ENCODE assay signal across 9 cellular contexts in the genomic region with DNA sequence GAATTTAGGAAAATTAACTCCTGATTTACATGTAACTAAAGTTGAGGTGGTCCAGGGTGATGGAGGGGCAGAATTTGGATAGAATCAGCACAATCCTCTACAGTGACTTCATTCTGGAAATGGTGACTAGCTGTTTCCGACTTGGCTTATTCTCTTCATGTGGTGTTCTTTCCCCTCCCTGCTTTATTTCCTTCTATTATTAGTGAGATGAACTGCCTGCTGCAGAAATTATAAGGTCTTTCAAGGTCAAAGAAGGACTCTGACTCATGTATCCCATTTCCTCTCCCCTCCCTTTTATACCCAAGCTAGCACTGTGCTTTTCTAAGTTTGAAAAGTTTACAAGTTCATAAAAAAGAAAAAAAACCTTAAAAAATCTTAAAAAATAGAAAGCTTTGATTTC. TPM values are rescaled to one million over a fixed set of nuclear protein-coding genes. Genes with fewer than 3 reads are reported as not detected.
DNase-seq lines count a peak whose midpoint lies in the region; ATAC-seq and TF ChIP-seq lines count a peak whose summit lies in the region.
"Had no signal": no experiment of that assay in that cellular context is flagged by ENCODE, and none has a peak within 500 bp of the region (broad histone marks: within the 10 kb centered on the region; RNA-seq: fewer than 3 reads in every experiment).

No MANE protein-coding gene starts in this region.

- DNase-seq in AG20443 (ENCODE audit: low spot score) (peak; percentile 45), SK-N-MC (ENCODE audit: low read depth, low spot score) (no peak), fibroblast of mammary gland (ENCODE audit: low read depth) (peak; percentile 84), psoas muscle (no peak), WTC11 (ENCODE audit: low spot score) (no peak), ovary (no peak)
- DNase-seq: MV-4-11 had no signal

- WGBS in psoas muscle, 3 donors, result 0 to 13% (median 11%) methylated on average over 1 of the region's 1 CpG
- whole genome bisulfite sequencing in ovary, 3 donors, result 4 to 8% (median 5%) methylated on average over 1 of the region's 1 CpG

- H3K9ac ChIP-seq in SK-N-MC (ENCODE audit: insufficient read length), result peak overlapping the region; percentile 4

- peak in 3 of 4 donors; percentile 37 to 74 (median 69) for ATAC-seq in psoas muscle
- ATAC-seq in GM21786 (IDR thresholded peaks at IDR 0.05; ENCODE audit: unreplicated experiment), result no peak
- no peak for ATAC-seq in HG03342 (IDR thresholded peaks at IDR 0.05; ENCODE audit: unreplicated experiment)
- no peak for ATAC-seq in WTC11

- peak overlapping the region; percentile 82 for H3K27ac ChIP-seq in SK-N-MC
- H3K27ac ChIP-seq in psoas muscle, result peak overlapping the region; percentile 62
- no peak overlapping the region for H3K27ac ChIP-seq in ovary

- TF ChIP-seq EP300 in ovary (IDR thresholded peaks at IDR 0.05), result no peak

- H3K4me1 Mint-ChIP-seq in WTC11, result peaks cover 8% of the 10 kb centered on the region

- H3K36me3 ChIP-seq in SK-N-MC (ENCODE audit: insufficient read depth, low read length), result no peaks in the 10 kb centered on the region
- no peaks in the 10 kb centered on the region for H3K36me3 ChIP-seq in psoas muscle (ENCODE audit: insufficient read depth in 1 of 2, low read depth in 1 of 2)
- no peaks in the 10 kb centered on the region for H3K36me3 ChIP-seq in ovary

- TF ChIP-seq POLR2A in ovary (IDR thresholded peaks at IDR 0.05), result no peak

- H3K27me3 ChIP-seq in psoas muscle (ENCODE audit: insufficient read depth in 3 of 3, low read length in 2 of 3) (no peaks in the 10 kb centered on the region), ovary (no peaks in the 10 kb centered on the region)

- H3K27ac Mint-ChIP-seq in WTC11, result no peak overlapping the region

- H3K4me1 ChIP-seq in psoas muscle (peaks cover 6% of the 10 kb centered on the region), ovary (ENCODE audit: insufficient read depth) (no peaks in the 10 kb centered on the region)

- CTCF ChIA-PET in WTC11 (lab: Charles Lee), result interaction anchor here (1.0 to 2.5 kb wide), 5 partner anchors 11 to 316 kb away, joined by 3 to 9 read pairs (median 5); a partner anchor contains a TSS

- POLR2A ChIA-PET in WTC11 (lab: Charles Lee), result no interaction called here

- TF ChIP-seq CTCF in fibroblast of mammary gland (conservative IDR thresholded peaks at IDR 0.05; ENCODE audit: control insufficient read depth, insufficient read depth, low read depth, low read length) (no peak), psoas muscle (IDR thresholded peaks at IDR 0.05) (no peak), WTC11 (IDR thresholded peaks at IDR 0.05) (no peak), ovary (IDR thresholded peaks at IDR 0.05) (no peak)

- H3K9me3 ChIP-seq in SK-N-MC (ENCODE audit: low read depth, low read length) (no peaks in the 10 kb centered on the region), psoas muscle (no peaks in the 10 kb centered on the region), ovary (no peaks in the 10 kb centered on the region)

- H3K9me3 Mint-ChIP-seq in WTC11, result no peaks in the 10 kb centered on the region

- no peak overlapping the region for H3K4me3 Mint-ChIP-seq in WTC11

- H3K27me3 Mint-ChIP-seq in WTC11 (ENCODE audit: low read depth), result peaks cover 2% of the 10 kb centered on the region; the same call in 1 of the 2 replicates

- no peaks in the 10 kb centered on the region for H3K36me3 Mint-ChIP-seq in WTC11

- H3K4me3 ChIP-seq in SK-N-MC (no peak overlapping the region), fibroblast of mammary gland (ENCODE audit: control insufficient read depth, low read depth, low read length) (no peak overlapping the region), psoas muscle (no peak overlapping the region), ovary (no peak overlapping the region)

- intact Hi-C loops in psoas muscle (cut with DNase I), result no loop called here
- intact Hi-C loops in ovary (cut with DNase I), result no loop called here

TF ChIP-seq in WTC11, 78 proteins besides CTCF, POLR2A, EP300 and RAD21:
- TF ChIP-seq NR1H2 (CRISPR knock-in tag; IDR thresholded peaks at IDR 0.05) (no peak), CBFB (CRISPR knock-in tag; IDR thresholded peaks at IDR 0.05; ENCODE audit: low read depth) (no peak), SP1 (CRISPR knock-in tag; conservative IDR thresholded peaks at IDR 0.05) (no peak), ESRRA (CRISPR knock-in tag; IDR thresholded peaks at IDR 0.05; ENCODE audit: borderline replicate concordance) (no peak), IRF2 (CRISPR knock-in tag; IDR thresholded peaks at IDR 0.05; ENCODE audit: borderline replicate concordance, low read depth) (no peak), JAZF1 (CRISPR knock-in tag; IDR thresholded peaks at IDR 0.05) (no peak), ETV6 (CRISPR knock-in tag; IDR thresholded peaks at IDR 0.05) (no peak), ZNF423 (CRISPR knock-in tag; IDR thresholded peaks at IDR 0.05) (no peak), TCF7 (CRISPR knock-in tag; IDR thresholded peaks at IDR 0.05; ENCODE audit: low read depth) (no peak), ZNF416 (CRISPR knock-in tag; IDR thresholded peaks at IDR 0.05) (no peak), MXD4 (CRISPR knock-in tag; IDR thresholded peaks at IDR 0.05; ENCODE audit: borderline replicate concordance) (no peak), OVOL2 (CRISPR knock-in tag; IDR thresholded peaks at IDR 0.05; ENCODE audit: borderline replicate concordance) (no peak), GTF2I (CRISPR knock-in tag; conservative IDR thresholded peaks at IDR 0.05) (no peak), KAT7 (CRISPR knock-in tag; IDR thresholded peaks at IDR 0.05; ENCODE audit: borderline replicate concordance) (no peak)
- TF ChIP-seq, protein P1, sequence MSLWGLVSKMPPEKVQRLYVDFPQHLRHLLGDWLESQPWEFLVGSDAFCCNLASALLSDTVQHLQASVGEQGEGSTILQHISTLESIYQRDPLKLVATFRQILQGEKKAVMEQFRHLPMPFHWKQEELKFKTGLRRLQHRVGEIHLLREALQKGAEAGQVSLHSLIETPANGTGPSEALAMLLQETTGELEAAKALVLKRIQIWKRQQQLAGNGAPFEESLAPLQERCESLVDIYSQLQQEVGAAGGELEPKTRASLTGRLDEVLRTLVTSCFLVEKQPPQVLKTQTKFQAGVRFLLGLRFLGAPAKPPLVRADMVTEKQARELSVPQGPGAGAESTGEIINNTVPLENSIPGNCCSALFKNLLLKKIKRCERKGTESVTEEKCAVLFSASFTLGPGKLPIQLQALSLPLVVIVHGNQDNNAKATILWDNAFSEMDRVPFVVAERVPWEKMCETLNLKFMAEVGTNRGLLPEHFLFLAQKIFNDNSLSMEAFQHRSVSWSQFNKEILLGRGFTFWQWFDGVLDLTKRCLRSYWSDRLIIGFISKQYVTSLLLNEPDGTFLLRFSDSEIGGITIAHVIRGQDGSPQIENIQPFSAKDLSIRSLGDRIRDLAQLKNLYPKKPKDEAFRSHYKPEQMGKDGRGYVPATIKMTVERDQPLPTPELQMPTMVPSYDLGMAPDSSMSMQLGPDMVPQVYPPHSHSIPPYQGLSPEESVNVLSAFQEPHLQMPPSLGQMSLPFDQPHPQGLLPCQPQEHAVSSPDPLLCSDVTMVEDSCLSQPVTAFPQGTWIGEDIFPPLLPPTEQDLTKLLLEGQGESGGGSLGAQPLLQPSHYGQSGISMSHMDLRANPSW (CRISPR knock-in tag; conservative IDR thresholded peaks at IDR 0.05; ENCODE audit: low read depth), result no peak
- TF ChIP-seq, protein P2, sequence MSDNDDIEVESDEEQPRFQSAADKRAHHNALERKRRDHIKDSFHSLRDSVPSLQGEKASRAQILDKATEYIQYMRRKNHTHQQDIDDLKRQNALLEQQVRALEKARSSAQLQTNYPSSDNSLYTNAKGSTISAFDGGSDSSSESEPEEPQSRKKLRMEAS (CRISPR knock-in tag; IDR thresholded peaks at IDR 0.05), result no peak
- TF ChIP-seq, protein P3, sequence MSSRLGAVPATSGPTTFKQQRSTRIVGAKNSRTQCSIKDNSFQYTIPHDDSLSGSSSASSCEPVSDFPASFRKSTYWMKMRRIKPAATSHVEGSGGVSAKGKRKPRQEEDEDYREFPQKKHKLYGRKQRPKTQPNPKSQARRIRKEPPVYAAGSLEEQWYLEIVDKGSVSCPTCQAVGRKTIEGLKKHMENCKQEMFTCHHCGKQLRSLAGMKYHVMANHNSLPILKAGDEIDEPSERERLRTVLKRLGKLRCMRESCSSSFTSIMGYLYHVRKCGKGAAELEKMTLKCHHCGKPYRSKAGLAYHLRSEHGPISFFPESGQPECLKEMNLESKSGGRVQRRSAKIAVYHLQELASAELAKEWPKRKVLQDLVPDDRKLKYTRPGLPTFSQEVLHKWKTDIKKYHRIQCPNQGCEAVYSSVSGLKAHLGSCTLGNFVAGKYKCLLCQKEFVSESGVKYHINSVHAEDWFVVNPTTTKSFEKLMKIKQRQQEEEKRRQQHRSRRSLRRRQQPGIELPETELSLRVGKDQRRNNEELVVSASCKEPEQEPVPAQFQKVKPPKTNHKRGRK (CRISPR knock-in tag; IDR thresholded peaks at IDR 0.05; ENCODE audit: borderline replicate concordance), result no peak
- TF ChIP-seq, protein P4, sequence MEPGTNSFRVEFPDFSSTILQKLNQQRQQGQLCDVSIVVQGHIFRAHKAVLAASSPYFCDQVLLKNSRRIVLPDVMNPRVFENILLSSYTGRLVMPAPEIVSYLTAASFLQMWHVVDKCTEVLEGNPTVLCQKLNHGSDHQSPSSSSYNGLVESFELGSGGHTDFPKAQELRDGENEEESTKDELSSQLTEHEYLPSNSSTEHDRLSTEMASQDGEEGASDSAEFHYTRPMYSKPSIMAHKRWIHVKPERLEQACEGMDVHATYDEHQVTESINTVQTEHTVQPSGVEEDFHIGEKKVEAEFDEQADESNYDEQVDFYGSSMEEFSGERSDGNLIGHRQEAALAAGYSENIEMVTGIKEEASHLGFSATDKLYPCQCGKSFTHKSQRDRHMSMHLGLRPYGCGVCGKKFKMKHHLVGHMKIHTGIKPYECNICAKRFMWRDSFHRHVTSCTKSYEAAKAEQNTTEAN (CRISPR knock-in tag; IDR thresholded peaks at IDR 0.05), result no peak
- TF ChIP-seq, protein P5, sequence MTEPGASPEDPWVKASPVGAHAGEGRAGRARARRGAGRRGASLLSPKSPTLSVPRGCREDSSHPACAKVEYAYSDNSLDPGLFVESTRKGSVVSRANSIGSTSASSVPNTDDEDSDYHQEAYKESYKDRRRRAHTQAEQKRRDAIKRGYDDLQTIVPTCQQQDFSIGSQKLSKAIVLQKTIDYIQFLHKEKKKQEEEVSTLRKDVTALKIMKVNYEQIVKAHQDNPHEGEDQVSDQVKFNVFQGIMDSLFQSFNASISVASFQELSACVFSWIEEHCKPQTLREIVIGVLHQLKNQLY (CRISPR knock-in tag; IDR thresholded peaks at IDR 0.05), result no peak
TF ChIP-seq in WTC11: peak in this region for 0.

RNA-seq across cellular contexts. Expression of a gene that starts 12.2 kb away (rescaled TPM):
- total RNA-seq in psoas muscle (10 to 100 TPM; 27.2 to 44.8 (median 38.8) TPM), WTC11 (2021) (68.1 to 77.1 TPM (median 70.1 TPM) in 3 replicates), ovary (10 to 100 TPM; 23.0 to 37.9 (median 30.7) TPM)
- polyA plus RNA-seq in psoas muscle (10 to 100 TPM; 43.0 to 95.6 (median 47.0) TPM), ovary (10 to 100 TPM; 28.2 to 30.1 TPM)

RNA-seq across cellular contexts. Expression of a gene that starts 39.8 kb away (rescaled TPM):
- total RNA-seq in psoas muscle (1 to 10 TPM; 3.2 to 7.2 (median 5.4) TPM), WTC11 (2021) (11.5 to 14.2 TPM (median 12.6 TPM) in 3 replicates), ovary (10 to 100 TPM; 14.8 to 36.8 (median 23.0) TPM)
- polyA plus RNA-seq in psoas muscle (1 to 10 TPM in 2 of 3 donors, under 1 TPM in 1; 0.98 to 1.7 (median 1.1) TPM), ovary (10 to 100 TPM in 1 of 2 donors, 1 to 10 TPM in 1; 5.2 to 20.2 TPM)

Comparison
In these comparisons a context has a peak if more than half of its experiments do, and no peak if none do; other contexts are left out.
1. DNase-seq: peak in AG20443 (single experiment) and fibroblast of mammary gland (single experiment); none in SK-N-MC (single experiment), psoas muscle (0 of 2), WTC11 (single experiment) and ovary (0 of 5).
2. H3K27ac ChIP-seq: peak in SK-N-MC (single experiment) and psoas muscle (single experiment); none in ovary (0 of 2).
3. ATAC-seq: peak in psoas muscle (3 of 4); none in GM21786 (single experiment), HG03342 (single experiment) and WTC11 (single experiment).